9 cellular contexts compared by ENCODE assay signal in genomic region chr9:117546894-117547293, GRCh38.
DNase-seq lines count a peak whose midpoint lies in the region; ATAC-seq lines count a peak whose summit lies in the region.
"Had no signal": no experiment of that assay in that cellular context is flagged by ENCODE, and none has a peak within 500 bp of the region (broad histone marks: within the 10 kb centered on the region; RNA-seq: fewer than 3 reads in every experiment).

No MANE protein-coding gene starts in this region.

- no peaks in the 10 kb centered on the region for H3K9me3 ChIP-seq in HAP-1

- no peaks in the 10 kb centered on the region for H3K27me3 ChIP-seq in HAP-1 (ENCODE audit: low read depth)

- peak; percentile 24 for DNase-seq in DMS153 treated with DMSO at 0.1 percent for 48 hours (lab: John Stamatoyannopoulos, UW; ENCODE audit: unreplicated experiment)
- peak; percentile 5 for DNase-seq in astrocyte of the hippocampus (ENCODE audit: low read depth, low spot score)
- DNase-seq in mucosa of gallbladder (ENCODE audit: low spot score) = peak; percentile 23
- no peak for DNase-seq in retina
- no peak for DNase-seq in HAP-1 (ENCODE audit: low spot score in 2 of 2)
- no peak for DNase-seq in anterior cingulate cortex (lab: John Stamatoyannopoulos, UW)
- no peak for DNase-seq in putamen (ENCODE audit: low spot score)
- DNase-seq: aorta had no signal

- no peaks in the 10 kb centered on the region for H3K36me3 ChIP-seq in HAP-1 (replicated peaks)

- H3K4me3 ChIP-seq in HAP-1 = no peak overlapping the region

- H3K4me1 ChIP-seq in HAP-1 = no peaks in the 10 kb centered on the region

- ATAC-seq in HG02981 (IDR thresholded peaks at IDR 0.05; ENCODE audit: unreplicated experiment) = peak; percentile 75

- in situ Hi-C loops in HAP-1 (cut with MboI; ENCODE audit: low sequenced_read_pairs) = no loop called here

Comparison
In these comparisons a context has a peak if more than half of its experiments do, and no peak if none do; other contexts are left out.
1. DNase-seq: peak in DMS153 treated with DMSO at 0.1 percent for 48 hours (single experiment), astrocyte of the hippocampus (single experiment) and mucosa of gallbladder (single experiment); none in retina (single experiment), HAP-1 (0 of 2), anterior cingulate cortex (0 of 58) and putamen (single experiment).